ENCODE assay signal across 20 cellular contexts in genomic region chr7:77824636-77825035, GRCh38. TPM values are rescaled to one million over a fixed set of nuclear protein-coding genes. Genes with fewer than 3 reads are reported as not detected.
DNase-seq lines count a peak whose midpoint lies in the region; ATAC-seq and TF ChIP-seq lines count a peak whose summit lies in the region.
"Had no signal": no experiment of that assay in that cellular context is flagged by ENCODE, and none has a peak within 500 bp of the region (broad histone marks: within the 10 kb centered on the region; RNA-seq: fewer than 3 reads in every experiment).

No MANE protein-coding gene starts in this region.

- H3K4me1 Mint-ChIP-seq in dendritic cell treated with granulocyte-macrophage colony-stimulating factor and Interleukin-4, amounts not matched to agents 40 ng/mL and 50 ng/mL, for 4 days (ENCODE audit: low read depth): peaks cover 30% of the 10 kb centered on the region

- H3K79me2 ChIP-seq in OCI-LY1 (ENCODE audit: insufficient read depth, low read length): peaks cover 44% of the 10 kb centered on the region

- H3K27me3 ChIP-seq in left ventricle myocardium inferior (ENCODE audit: low read depth) (no peaks in the 10 kb centered on the region), OCI-LY1 (ENCODE audit: insufficient read depth, low read length) (no peaks in the 10 kb centered on the region)

- no peaks in the 10 kb centered on the region for H4K20me1 ChIP-seq in OCI-LY1 (ENCODE audit: insufficient read depth, low read length)

- H3K4me3 Mint-ChIP-seq in dendritic cell treated with granulocyte-macrophage colony-stimulating factor and Interleukin-4, amounts not matched to agents 40 ng/mL and 50 ng/mL, for 4 days: no peak overlapping the region
- H3K4me3 Mint-ChIP-seq: HFFc6 had no signal

- H3K27me3 Mint-ChIP-seq in dendritic cell treated with granulocyte-macrophage colony-stimulating factor and Interleukin-4, amounts not matched to agents 40 ng/mL and 50 ng/mL, for 4 days: no peaks in the 10 kb centered on the region

- DNase-seq in left ventricle myocardium inferior (no peak), left cardiac atrium (no peak), HCEC 1CT (no peak)
- DNase-seq: 8988T, DMS79, H7, HFFc6, NCI-H1048, NCI-H1417 treated with DMSO at 0.1 percent for 48 hours, NCI-H187, NCI-H446, NCI-H526, PC-9, SHP77 treated with DMSO at 0.1 percent for 48 hours had no signal

- H3K9ac ChIP-seq in OCI-LY1 (ENCODE audit: low read length): no peak overlapping the region

- peaks cover 72% of the 10 kb centered on the region for H3K36me3 Mint-ChIP-seq in dendritic cell treated with granulocyte-macrophage colony-stimulating factor and Interleukin-4, amounts not matched to agents 40 ng/mL and 50 ng/mL, for 4 days (ENCODE audit: low read depth)

- no peaks in the 10 kb centered on the region for H3F3A ChIP-seq in OCI-LY1 (ENCODE audit: insufficient read depth, low read length)

- peaks cover 16% of the 10 kb centered on the region for H3K36me3 ChIP-seq in left ventricle myocardium inferior
- H3K36me3 ChIP-seq in OCI-LY1 (ENCODE audit: insufficient read depth, low read length): peaks cover 23% of the 10 kb centered on the region

- H3K4me1 ChIP-seq in left ventricle myocardium inferior (peaks cover 12% of the 10 kb centered on the region), OCI-LY1 (ENCODE audit: insufficient read depth, low read length, severe bottlenecking) (peaks cover 45% of the 10 kb centered on the region)

- H3K9me3 Mint-ChIP-seq in dendritic cell treated with granulocyte-macrophage colony-stimulating factor and Interleukin-4, amounts not matched to agents 40 ng/mL and 50 ng/mL, for 4 days: peaks cover 52% of the 10 kb centered on the region

- H3K4me2 ChIP-seq in OCI-LY1 (ENCODE audit: low read length): no peak overlapping the region
- H3K4me2 ChIP-seq: PC-9 had no signal

- ATAC-seq in left cardiac atrium: no peak
- ATAC-seq in HG03565 (IDR thresholded peaks at IDR 0.05; ENCODE audit: unreplicated experiment): no peak
- no peak for ATAC-seq in GM21619 (IDR thresholded peaks at IDR 0.05; ENCODE audit: unreplicated experiment)

- H3K27ac ChIP-seq in left ventricle myocardium inferior (replicated peaks): peak overlapping the region; percentile 10
- H3K27ac ChIP-seq in OCI-LY1 (ENCODE audit: low read depth, low read length, poor library complexity, severe bottlenecking): peak overlapping the region; percentile 48
- H3K27ac ChIP-seq: PC-9, RWPE1, SK-N-MC had no signal

- H3K4me3 ChIP-seq in left ventricle myocardium inferior (no peak overlapping the region), OCI-LY1 (ENCODE audit: low read depth, low read length, poor library complexity, severe bottlenecking) (no peak overlapping the region)
- H3K4me3 ChIP-seq: PC-9, SK-N-MC had no signal

- H3K27ac Mint-ChIP-seq in dendritic cell treated with granulocyte-macrophage colony-stimulating factor and Interleukin-4, amounts not matched to agents 40 ng/mL and 50 ng/mL, for 4 days: peak overlapping the region; percentile 87
- H3K27ac Mint-ChIP-seq: HFFc6 had no signal

- H3K9me2 ChIP-seq in OCI-LY1 (ENCODE audit: low read depth, low read length): no peaks in the 10 kb centered on the region

- intact Hi-C loops in left ventricle myocardium inferior (cut with micrococcal nuclease) (no loop called here), left cardiac atrium (cut with DNase I) (no loop called here)
- intact Hi-C loops in dendritic cell treated with granulocyte-macrophage colony-stimulating factor and Interleukin-4, amounts not matched to agents 40 ng/mL and 50 ng/mL, for 4 days (cut with micrococcal nuclease): no loop called here

- peaks cover 51% of the 10 kb centered on the region for H3K9me3 ChIP-seq in left ventricle myocardium inferior (replicated peaks)
- peaks cover 15% of the 10 kb centered on the region for H3K9me3 ChIP-seq in OCI-LY1 (ENCODE audit: low read length)

- TF ChIP-seq CTCF in left ventricle myocardium inferior (IDR thresholded peaks at IDR 0.05; ENCODE audit: borderline replicate concordance): no peak
- no peak for TF ChIP-seq CTCF in OCI-LY1 (IDR thresholded peaks at IDR 0.05; ENCODE audit: low read length)

- H2AFZ ChIP-seq in OCI-LY1 (ENCODE audit: low read length): no peak overlapping the region
- H2AFZ ChIP-seq: PC-9 had no signal

RNA-seq across cellular contexts. Expression of gene PHTF2, which starts 26.1 kb away (rescaled TPM):
- 22.1 TPM for total RNA-seq in left ventricle myocardium inferior
- 10 to 100 TPM; 17.3 to 17.7 TPM for total RNA-seq in left cardiac atrium

RNA-seq across cellular contexts. Expression of gene TMEM60, which starts 26.4 kb away (rescaled TPM):
- 8.2 TPM for total RNA-seq in left ventricle myocardium inferior
- 10 to 100 TPM in 1 of 2 donors, 1 to 10 TPM in 1; 7.6 to 11.3 TPM for total RNA-seq in left cardiac atrium
